ENCODE assay signal across 8 cellular contexts in the genomic region with DNA sequence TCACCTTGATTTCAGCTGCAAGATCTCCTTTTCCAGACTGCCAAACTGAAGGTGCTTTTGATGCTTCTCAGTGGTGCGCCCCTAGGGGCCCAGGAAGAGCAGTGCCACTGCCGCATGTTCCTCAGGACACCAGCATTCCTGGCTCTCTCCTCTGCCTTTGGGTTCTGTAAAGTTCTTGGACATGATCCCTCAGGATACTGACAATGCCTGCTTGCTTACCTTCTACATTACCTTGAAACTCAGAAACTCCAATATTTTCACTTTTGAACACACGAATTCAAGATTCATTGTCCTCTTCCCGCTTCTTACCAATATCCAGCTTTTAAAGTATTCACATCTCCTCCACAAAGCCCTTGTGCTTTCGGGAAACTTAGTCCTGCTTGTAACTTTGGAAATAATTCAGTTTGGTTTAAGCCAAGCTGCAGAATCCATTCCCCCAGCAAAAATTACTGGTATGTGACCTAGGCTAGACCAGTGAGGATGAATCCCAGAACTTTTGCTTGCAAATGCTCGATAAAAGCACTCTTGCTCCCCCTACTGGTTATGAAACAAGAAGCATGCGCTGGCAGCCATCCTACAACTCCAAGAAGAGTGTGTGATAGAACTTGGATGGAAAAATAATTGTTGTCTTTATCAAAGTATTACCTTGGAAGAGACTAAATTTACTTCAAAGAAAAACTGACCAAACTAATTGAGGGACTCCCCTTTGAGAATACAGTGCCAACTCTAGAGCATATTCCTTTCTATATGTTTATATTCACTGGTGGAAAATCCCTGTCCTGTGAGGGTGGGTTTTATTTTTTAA. TPM values are rescaled to one million over a fixed set of nuclear protein-coding genes. Genes with fewer than 3 reads are reported as not detected.
A peak's percentile ranks its signal among the peaks of the same experiment; 100 is the strongest.
DNase-seq lines count a peak whose midpoint lies in the region; ATAC-seq and TF ChIP-seq lines count a peak whose summit lies in the region.

No MANE protein-coding gene starts in this region.

- TF ChIP-seq CTCF in HFFc6 (IDR thresholded peaks at IDR 0.05) (peak; percentile 88), gastrocnemius medialis (IDR thresholded peaks at IDR 0.05 in 4 of 5, conservative IDR thresholded peaks at IDR 0.05 in 1 of 5) (peak; percentile 40 to 70 (median 48))

- no peak overlapping the region for H3K27ac ChIP-seq in gastrocnemius medialis

- H3K27me3 Mint-ChIP-seq in HFFc6 (ENCODE audit: insufficient read depth): no peaks in the 10 kb centered on the region

- peaks cover 12% of the 10 kb centered on the region for H3K36me3 Mint-ChIP-seq in HFFc6 (ENCODE audit: low read depth)

- TF ChIP-seq POLR2A in gastrocnemius medialis (IDR thresholded peaks at IDR 0.05): no peak

- peaks cover 0 to 10% of the 10 kb centered on the region in 2 donors for H3K36me3 ChIP-seq in gastrocnemius medialis

- no peaks in the 10 kb centered on the region for H3K27me3 ChIP-seq in gastrocnemius medialis

- H3K4me1 ChIP-seq in gastrocnemius medialis: no peaks in the 10 kb centered on the region

- ATAC-seq in SK-N-SH treated with all-trans-retinoic acid at 6 μM for 48 hours (peak; percentile 97), gastrocnemius medialis (peak; percentile 54 to 82)

- in situ Hi-C loops in gastrocnemius medialis (cut with MboI; ENCODE audit: low sequenced_read_pairs in 4 of 4): loop anchor here in 2 of 4 donors (25.0 kb wide), 3 partner anchors 687 to 1062 kb away; partner anchors contain the start of gene RTN4RL2 (in 1 of the 2)

- no peaks in the 10 kb centered on the region for H3K9me3 ChIP-seq in gastrocnemius medialis

- intact Hi-C loops in gastrocnemius medialis (cut with DNase I; ENCODE audit: low total_unique reads): no loop called here

- H3K27ac Mint-ChIP-seq in HFFc6: no peak overlapping the region

- no peak overlapping the region for H3K4me3 ChIP-seq in gastrocnemius medialis

- H3K9me3 Mint-ChIP-seq in HFFc6: no peaks in the 10 kb centered on the region

- peaks cover 12% of the 10 kb centered on the region for H3K4me1 Mint-ChIP-seq in HFFc6 (ENCODE audit: low read depth)

- DNase-seq in activated gamma-delta T cell treated with Interleukin-2 at 50 U/mL for 16 hours (peak; percentile 37), activated gamma-delta T cell (lab: John Stamatoyannopoulos, UW) (no peak), HFFc6 (peak; percentile 79), M059J (ENCODE audit: low read depth) (peak; percentile 75), astrocyte of the hippocampus (ENCODE audit: low read depth, low spot score) (peak; percentile 88), iPS DF 19.7 (ENCODE audit: low read depth, low spot score) (peak; percentile 45), gastrocnemius medialis (peak in 1 of 2 donors; percentile 49)

- no peak overlapping the region for H3K4me3 Mint-ChIP-seq in HFFc6

TF ChIP-seq in SK-N-SH treated with all-trans-retinoic acid at 6 μM for 48 hours, 23 proteins besides CTCF, POLR2A, EP300 and RAD21:
- no peak for TF ChIP-seq PPARA (CRISPR knock-in tag; IDR thresholded peaks at IDR 0.05; ENCODE audit: borderline replicate concordance)
- no peak for TF ChIP-seq ISL1 (CRISPR knock-in tag; IDR thresholded peaks at IDR 0.05)
- TF ChIP-seq RARB (CRISPR knock-in tag; IDR thresholded peaks at IDR 0.05): no peak
- no peak for TF ChIP-seq ZFP3 (CRISPR knock-in tag; IDR thresholded peaks at IDR 0.05)
- no peak for TF ChIP-seq CSDC2 (CRISPR knock-in tag; IDR thresholded peaks at IDR 0.05)
- no peak for TF ChIP-seq ZNF70 (CRISPR knock-in tag; IDR thresholded peaks at IDR 0.05)

RNA-seq across cellular contexts. Expression of gene OR5B21, which starts 16.5 kb away (rescaled TPM):
- total RNA-seq in HFFc6 (2021; fragmentation: NEBNext Ultra II Directional; extraction: Animal tissue kit (Norgen Biotek cat#: 25700)): under 1 TPM in 1 of 6 experiments, not detected in 5; 0.31 TPM
- not detected in 2 replicates for total RNA-seq in M059J (2014; rRNA removed; shearing (Covaris generic))
- total RNA-seq in gastrocnemius medialis: not detected

RNA-seq across cellular contexts. Expression of gene LPXN, which starts 51.2 kb away (rescaled TPM):
- 100 to 1,000 TPM in 4 of 6 experiments, 10 to 100 TPM in 2; 51.0 to 154 (median 119) TPM for total RNA-seq in HFFc6 (2021; fragmentation: NEBNext Ultra II Directional; extraction: Animal tissue kit (Norgen Biotek cat#: 25700))
- 59.1 and 67.3 TPM in 2 replicates for total RNA-seq in M059J (2014; rRNA removed; shearing (Covaris generic))
- 1 to 10 TPM; 1.0 to 2.2 (median 1.9) TPM for total RNA-seq in gastrocnemius medialis

RNA-seq across cellular contexts. Expression of gene ZFP91, which starts 54.4 kb away (rescaled TPM):
- 10 to 100 TPM; 51.9 to 69.1 (median 59.4) TPM for total RNA-seq in HFFc6 (2021; fragmentation: NEBNext Ultra II Directional; extraction: Animal tissue kit (Norgen Biotek cat#: 25700))
- total RNA-seq in M059J (2014; rRNA removed; shearing (Covaris generic)): 59.8 and 88.9 TPM in 2 replicates
- 10 to 100 TPM; 59.0 to 94.7 (median 90.6) TPM for total RNA-seq in gastrocnemius medialis

Comparison
In these comparisons a context has a peak if more than half of its experiments do, and no peak if none do; other contexts are left out.
1. RNA of gene LPXN, which starts 51.2 kb away (total RNA-seq): 51.0 to 154 TPM in HFFc6 and 59.1 to 67.3 TPM in M059J; 1.0 to 2.2 TPM in gastrocnemius medialis; every median in the first group is over 10 times any median in the second.